1 cellular context compared by ENCODE assay signal in the genomic region with DNA sequence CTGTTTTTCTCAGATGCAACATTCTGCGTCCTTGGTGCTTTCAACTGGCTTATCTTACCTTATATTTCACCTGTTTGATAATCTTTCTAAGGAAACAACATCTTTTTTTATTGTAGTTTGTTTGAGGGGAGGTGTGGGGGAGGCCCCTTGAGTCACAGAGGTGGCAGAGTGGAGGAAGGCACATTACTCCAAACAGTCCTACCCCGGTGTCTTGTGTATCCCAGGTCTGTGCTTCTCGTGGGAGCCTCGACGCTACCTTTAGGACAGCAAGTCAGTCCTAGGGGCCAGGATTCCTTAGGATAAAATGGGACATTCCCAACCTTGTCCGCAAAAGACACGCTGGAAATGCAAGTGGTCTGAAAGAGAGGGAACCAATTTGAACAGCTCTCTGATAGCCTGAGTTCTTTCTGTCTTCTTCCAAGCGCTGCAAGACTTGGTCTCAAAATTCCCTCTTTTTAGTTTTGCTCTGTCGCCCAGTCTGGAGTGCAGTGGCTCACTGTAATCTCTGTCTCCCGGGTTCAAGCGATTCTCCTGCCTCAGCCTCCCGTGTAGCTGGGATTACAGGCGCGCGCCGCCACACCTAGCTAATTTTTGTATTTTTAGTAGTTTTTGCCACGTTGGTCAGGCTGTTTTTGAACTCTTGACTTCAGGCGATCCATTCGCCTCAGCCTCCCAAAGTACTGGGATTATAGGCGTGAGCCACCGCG.
A peak's percentile ranks its signal among the peaks of the same experiment; 100 is the strongest.
TF ChIP-seq lines count a peak whose summit lies in the region.

No MANE protein-coding gene starts in this region.

TF ChIP-seq in HEK293, 187 proteins besides CTCF, POLR2A, EP300 and RAD21 (continued from another document):
- TF ChIP-seq, protein P1, sequence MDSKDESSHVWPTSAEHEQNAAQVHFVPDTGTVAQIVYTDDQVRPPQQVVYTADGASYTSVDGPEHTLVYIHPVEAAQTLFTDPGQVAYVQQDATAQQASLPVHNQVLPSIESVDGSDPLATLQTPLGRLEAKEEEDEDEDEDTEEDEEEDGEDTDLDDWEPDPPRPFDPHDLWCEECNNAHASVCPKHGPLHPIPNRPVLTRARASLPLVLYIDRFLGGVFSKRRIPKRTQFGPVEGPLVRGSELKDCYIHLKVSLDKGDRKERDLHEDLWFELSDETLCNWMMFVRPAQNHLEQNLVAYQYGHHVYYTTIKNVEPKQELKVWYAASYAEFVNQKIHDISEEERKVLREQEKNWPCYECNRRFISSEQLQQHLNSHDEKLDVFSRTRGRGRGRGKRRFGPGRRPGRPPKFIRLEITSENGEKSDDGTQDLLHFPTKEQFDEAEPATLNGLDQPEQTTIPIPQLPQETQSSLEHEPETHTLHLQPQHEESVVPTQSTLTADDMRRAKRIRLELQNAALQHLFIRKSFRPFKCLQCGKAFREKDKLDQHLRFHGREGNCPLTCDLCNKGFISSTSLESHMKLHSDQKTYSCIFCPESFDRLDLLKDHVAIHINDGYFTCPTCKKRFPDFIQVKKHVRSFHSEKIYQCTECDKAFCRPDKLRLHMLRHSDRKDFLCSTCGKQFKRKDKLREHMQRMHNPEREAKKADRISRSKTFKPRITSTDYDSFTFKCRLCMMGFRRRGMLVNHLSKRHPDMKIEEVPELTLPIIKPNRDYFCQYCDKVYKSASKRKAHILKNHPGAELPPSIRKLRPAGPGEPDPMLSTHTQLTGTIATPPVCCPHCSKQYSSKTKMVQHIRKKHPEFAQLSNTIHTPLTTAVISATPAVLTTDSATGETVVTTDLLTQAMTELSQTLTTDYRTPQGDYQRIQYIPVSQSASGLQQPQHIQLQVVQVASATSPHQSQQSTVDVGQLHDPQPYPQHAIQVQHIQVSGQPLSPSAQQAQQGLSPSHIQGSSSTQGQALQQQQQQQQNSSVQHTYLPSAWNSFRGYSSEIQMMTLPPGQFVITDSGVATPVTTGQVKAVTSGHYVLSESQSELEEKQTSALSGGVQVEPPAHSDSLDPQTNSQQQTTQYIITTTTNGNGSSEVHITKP (tag by site-specific recombination; IDR thresholded peaks at IDR 0.05), result peak; percentile 66
- no peak for TF ChIP-seq ZNF76 (tag by site-specific recombination; IDR thresholded peaks at IDR 0.05; ENCODE audit: borderline replicate concordance, low read depth)
- TF ChIP-seq KLF7 (tag by site-specific recombination; IDR thresholded peaks at IDR 0.05; ENCODE audit: borderline replicate concordance), result 0 out of 2 replicates have a peak, but pooled peaks have one; percentile 31
- TF ChIP-seq, protein P2, sequence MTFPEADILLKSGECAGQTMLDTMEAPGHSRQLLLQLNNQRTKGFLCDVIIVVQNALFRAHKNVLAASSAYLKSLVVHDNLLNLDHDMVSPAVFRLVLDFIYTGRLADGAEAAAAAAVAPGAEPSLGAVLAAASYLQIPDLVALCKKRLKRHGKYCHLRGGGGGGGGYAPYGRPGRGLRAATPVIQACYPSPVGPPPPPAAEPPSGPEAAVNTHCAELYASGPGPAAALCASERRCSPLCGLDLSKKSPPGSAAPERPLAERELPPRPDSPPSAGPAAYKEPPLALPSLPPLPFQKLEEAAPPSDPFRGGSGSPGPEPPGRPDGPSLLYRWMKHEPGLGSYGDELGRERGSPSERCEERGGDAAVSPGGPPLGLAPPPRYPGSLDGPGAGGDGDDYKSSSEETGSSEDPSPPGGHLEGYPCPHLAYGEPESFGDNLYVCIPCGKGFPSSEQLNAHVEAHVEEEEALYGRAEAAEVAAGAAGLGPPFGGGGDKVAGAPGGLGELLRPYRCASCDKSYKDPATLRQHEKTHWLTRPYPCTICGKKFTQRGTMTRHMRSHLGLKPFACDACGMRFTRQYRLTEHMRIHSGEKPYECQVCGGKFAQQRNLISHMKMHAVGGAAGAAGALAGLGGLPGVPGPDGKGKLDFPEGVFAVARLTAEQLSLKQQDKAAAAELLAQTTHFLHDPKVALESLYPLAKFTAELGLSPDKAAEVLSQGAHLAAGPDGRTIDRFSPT (tag by site-specific recombination; IDR thresholded peaks at IDR 0.05), result no peak
- TF ChIP-seq ZNF830 (tag by site-specific recombination; IDR thresholded peaks at IDR 0.05; ENCODE audit: low read depth), result no peak
- TF ChIP-seq ZEB2 (tag by site-specific recombination; IDR thresholded peaks at IDR 0.05), result no peak
- TF ChIP-seq ZNF404 (tag by site-specific recombination; IDR thresholded peaks at IDR 0.05), result no peak
